Comparison of ENCODE assay signal across 10 cellular contexts in the genomic region with DNA sequence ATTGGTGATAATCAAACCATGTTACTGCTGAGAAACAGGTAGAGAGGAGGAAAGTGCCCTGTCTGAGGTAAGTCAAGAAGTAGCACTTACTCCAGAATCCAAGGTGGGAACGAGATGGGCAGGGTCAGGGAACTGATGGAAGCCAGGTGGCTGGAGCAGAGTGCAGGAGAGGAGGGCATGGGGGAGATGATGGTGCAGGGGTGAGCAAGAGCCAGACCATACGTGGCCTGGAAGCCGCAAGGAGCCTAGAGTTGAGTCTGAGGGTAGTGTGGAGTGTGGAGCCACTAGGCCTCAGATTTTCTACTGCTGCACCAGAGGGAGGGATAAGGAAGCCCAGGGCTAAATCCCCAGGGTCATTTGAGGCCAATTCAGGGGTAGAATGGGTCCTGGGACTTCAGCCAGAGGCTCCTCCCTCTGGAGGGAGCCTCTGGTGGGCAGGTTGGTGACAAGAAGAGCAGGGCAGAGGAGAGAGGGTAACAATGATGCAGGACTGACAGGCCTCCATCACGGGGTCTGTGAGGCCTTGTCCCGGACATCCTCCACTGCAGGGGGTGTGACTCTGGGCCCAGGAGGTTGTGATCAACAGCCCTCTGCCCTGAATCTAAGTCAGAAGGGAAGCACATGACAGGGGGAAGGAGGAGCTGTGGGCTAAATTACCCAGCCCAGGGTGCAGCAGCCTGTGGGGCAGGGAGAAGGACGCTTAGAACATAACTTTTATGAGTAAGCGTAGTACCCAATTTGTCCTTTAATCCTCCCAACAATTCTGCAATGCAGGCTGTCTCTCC. TPM values are rescaled to one million over a fixed set of nuclear protein-coding genes. Genes with fewer than 3 reads are reported as not detected.
DNase-seq lines count a peak whose midpoint lies in the region; ATAC-seq and TF ChIP-seq lines count a peak whose summit lies in the region.
"Had no signal": no experiment of that assay in that cellular context is flagged by ENCODE, and none has a peak within 500 bp of the region (broad histone marks: within the 10 kb centered on the region; RNA-seq: fewer than 3 reads in every experiment).

No MANE protein-coding gene starts in this region.

- no peaks in the 10 kb centered on the region for H3K27me3 Mint-ChIP-seq in activated naive CD8-positive, alpha-beta T cell
- peaks cover 7 to 12% (median 11%) of the 10 kb centered on the region in 3 donors for H3K27me3 Mint-ChIP-seq in immature natural killer cell (ENCODE audit: low read depth in 3 of 3)
- H3K27me3 Mint-ChIP-seq in stimulated activated memory B cell treated with anti-CD40 and anti-IgM and Interleukin-4, amounts not matched to agents 10 μg/mL and 1 μg/mL and 100 μg/mL, for 72 hours = no peaks in the 10 kb centered on the region

- POLR2A ChIA-PET in HEK293T (lab: Yijun Ruan, JAX) = interaction anchor here (1.1 to 9.0 kb wide), 2 partner anchors 57 kb away, joined by 3 to 114 read pairs; a partner anchor contains a TSS

- H3K4me1 Mint-ChIP-seq in activated naive CD8-positive, alpha-beta T cell (ENCODE audit: low read depth) = peaks cover 57% of the 10 kb centered on the region
- peaks cover 89 to 94% of the 10 kb centered on the region in 2 donors for H3K4me1 Mint-ChIP-seq in immature natural killer cell
- H3K4me1 Mint-ChIP-seq in stimulated activated memory B cell treated with anti-CD40 and anti-IgM and Interleukin-4, amounts not matched to agents 10 μg/mL and 1 μg/mL and 100 μg/mL, for 72 hours = peaks cover 68% of the 10 kb centered on the region

- peak overlapping the region; percentile 28 for H3K27ac ChIP-seq in HL-60 (replicated peaks)
- H3K27ac ChIP-seq: SJSA1 had no signal

- H3K4me3 Mint-ChIP-seq in activated naive CD8-positive, alpha-beta T cell = no peak overlapping the region
- H3K4me3 Mint-ChIP-seq in immature natural killer cell = peak overlapping the region; percentile 80 to 91 (median 86)
- no peak overlapping the region for H3K4me3 Mint-ChIP-seq in stimulated activated memory B cell treated with anti-CD40 and anti-IgM and Interleukin-4, amounts not matched to agents 10 μg/mL and 1 μg/mL and 100 μg/mL, for 72 hours

- DNase-seq in HL-60 (ENCODE audit: low read depth in 1 of 2, low spot score in 1 of 2) (peak; percentile 29 to 73), immature natural killer cell (peak; percentile 80 to 84 (median 81)), NCI-H187 (lab: John Stamatoyannopoulos, UW) (no peak), HEK293T (ENCODE audit: extremely low spot score) (no peak), NCI-H187 treated with DMSO at 0.1 percent for 48 hours (lab: John Stamatoyannopoulos, UW) (no peak)

- H3K27me3 ChIP-seq in HL-60 (ENCODE audit: insufficient read depth, poor library complexity, severe bottlenecking) = no peaks in the 10 kb centered on the region
- H3K27me3 ChIP-seq: SJSA1 had no signal

- CTCF ChIA-PET in HEK293T (lab: Yijun Ruan, JAX) = interaction anchor here (2.3 kb wide), 1 partner anchor 57 kb away, joined by 13 read pairs; a partner anchor contains a TSS

- H3K9me3 Mint-ChIP-seq in activated naive CD8-positive, alpha-beta T cell (ENCODE audit: low read depth) = no peaks in the 10 kb centered on the region
- no peaks in the 10 kb centered on the region for H3K9me3 Mint-ChIP-seq in immature natural killer cell
- no peaks in the 10 kb centered on the region for H3K9me3 Mint-ChIP-seq in stimulated activated memory B cell treated with anti-CD40 and anti-IgM and Interleukin-4, amounts not matched to agents 10 μg/mL and 1 μg/mL and 100 μg/mL, for 72 hours

- peaks cover 4% of the 10 kb centered on the region for H3K36me3 Mint-ChIP-seq in activated naive CD8-positive, alpha-beta T cell
- peaks cover 0 to 25% (median 7%) of the 10 kb centered on the region in 3 donors for H3K36me3 Mint-ChIP-seq in immature natural killer cell
- H3K36me3 Mint-ChIP-seq in stimulated activated memory B cell treated with anti-CD40 and anti-IgM and Interleukin-4, amounts not matched to agents 10 μg/mL and 1 μg/mL and 100 μg/mL, for 72 hours = peaks cover 54% of the 10 kb centered on the region

- TF ChIP-seq CTCF in HL-60 (IDR thresholded peaks at IDR 0.05; ENCODE audit: insufficient read depth, low read length) = no peak

- no peak overlapping the region for H3K4me3 ChIP-seq in HL-60 (replicated peaks; ENCODE audit: insufficient read depth, low read length)
- H3K4me3 ChIP-seq: SJSA1 had no signal

- peak overlapping the region; percentile 86 for H3K27ac Mint-ChIP-seq in activated naive CD8-positive, alpha-beta T cell
- peak overlapping the region; percentile 92 to 99 (median 98) for H3K27ac Mint-ChIP-seq in immature natural killer cell
- peak overlapping the region; percentile 75 for H3K27ac Mint-ChIP-seq in stimulated activated memory B cell treated with anti-CD40 and anti-IgM and Interleukin-4, amounts not matched to agents 10 μg/mL and 1 μg/mL and 100 μg/mL, for 72 hours

- ATAC-seq in stimulated activated memory B cell treated with anti-CD40 and anti-IgM and Interleukin-4, amounts not matched to agents 10 μg/mL and 1 μg/mL and 100 μg/mL, for 72 hours = no peak
- no peak for ATAC-seq in HG03045 (IDR thresholded peaks at IDR 0.05; ENCODE audit: unreplicated experiment)

TF ChIP-seq in HEK293T, 16 proteins besides CTCF, POLR2A, EP300 and RAD21:
- TF ChIP-seq FOXK2 (IDR thresholded peaks at IDR 0.05) (no peak), ELF4 (IDR thresholded peaks at IDR 0.05) (no peak), TARDBP (IDR thresholded peaks at IDR 0.05) (no peak), LEF1 (IDR thresholded peaks at IDR 0.05; ENCODE audit: borderline replicate concordance) (no peak), HDGF (IDR thresholded peaks at IDR 0.05; ENCODE audit: borderline replicate concordance) (no peak), FOXM1 (IDR thresholded peaks at IDR 0.05; ENCODE audit: borderline replicate concordance) (no peak), SUZ12 (IDR thresholded peaks at IDR 0.05) (no peak), BHLHE40 (IDR thresholded peaks at IDR 0.05; ENCODE audit: borderline replicate concordance) (no peak), L3MBTL2 (conservative IDR thresholded peaks at IDR 0.05) (no peak)
- TF ChIP-seq, protein P1, sequence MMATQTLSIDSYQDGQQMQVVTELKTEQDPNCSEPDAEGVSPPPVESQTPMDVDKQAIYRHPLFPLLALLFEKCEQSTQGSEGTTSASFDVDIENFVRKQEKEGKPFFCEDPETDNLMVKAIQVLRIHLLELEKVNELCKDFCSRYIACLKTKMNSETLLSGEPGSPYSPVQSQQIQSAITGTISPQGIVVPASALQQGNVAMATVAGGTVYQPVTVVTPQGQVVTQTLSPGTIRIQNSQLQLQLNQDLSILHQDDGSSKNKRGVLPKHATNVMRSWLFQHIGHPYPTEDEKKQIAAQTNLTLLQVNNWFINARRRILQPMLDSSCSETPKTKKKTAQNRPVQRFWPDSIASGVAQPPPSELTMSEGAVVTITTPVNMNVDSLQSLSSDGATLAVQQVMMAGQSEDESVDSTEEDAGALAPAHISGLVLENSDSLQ (IDR thresholded peaks at IDR 0.05) = no peak

RNA-seq across cellular contexts. Expression of a gene that starts 28.7 kb away (rescaled TPM):
- not detected for polyA plus RNA-seq in immature natural killer cell
- polyA plus RNA-seq: fibroblast of lung had no signal

RNA-seq across cellular contexts. Expression of a gene that starts 56.2 kb away (rescaled TPM):
- polyA plus RNA-seq in immature natural killer cell = 10 to 100 TPM; 30.9 to 60.4 (median 39.3) TPM

Comparison
In these comparisons a context has a peak if more than half of its experiments do, and no peak if none do; other contexts are left out.
1. DNase-seq: peak in HL-60 (2 of 2) and immature natural killer cell (3 of 3); none in NCI-H187 (0 of 2), HEK293T (single experiment) and NCI-H187 treated with DMSO at 0.1 percent for 48 hours (single experiment).
2. H3K4me3 Mint-ChIP-seq: peak in immature natural killer cell (5 of 5); none in activated naive CD8-positive, alpha-beta T cell (single experiment) and stimulated activated memory B cell treated with anti-CD40 and anti-IgM and Interleukin-4, amounts not matched to agents 10 μg/mL and 1 μg/mL and 100 μg/mL, for 72 hours (single experiment).
3. Peak in every context shown above with its lines, with median percentiles within 50 percentile points of each other: H3K27ac Mint-ChIP-seq.